ENCODE assay signal across 8 cellular contexts in genomic region chr2:232333361-232334135, GRCh38. TPM values are rescaled to one million over a fixed set of nuclear protein-coding genes. Genes with fewer than 3 reads are reported as not detected.
DNase-seq lines count a peak whose midpoint lies in the region; ATAC-seq and TF ChIP-seq lines count a peak whose summit lies in the region.

No MANE protein-coding gene starts in this region.

- no peak overlapping the region for H3K4me3 Mint-ChIP-seq in Calu3 (ENCODE audit: low read depth, unreplicated experiment)

- no peaks in the 10 kb centered on the region for H3K79me1 ChIP-seq in mesendoderm (ENCODE audit: low read length)

- H3K27ac ChIP-seq in breast epithelium (no peak overlapping the region), mesendoderm (ENCODE audit: low read depth, low read length) (no peak overlapping the region)

- no peaks in the 10 kb centered on the region for H3K9me3 ChIP-seq in breast epithelium

- no peak for TF ChIP-seq POLR2A in breast epithelium (IDR thresholded peaks at IDR 0.05)

- peak overlapping the region; percentile 25 for H3K56ac ChIP-seq in mesendoderm (ENCODE audit: low read length)

- H2BK5ac ChIP-seq in mesendoderm (ENCODE audit: low read length) = no peak overlapping the region

- WGBS in mesendoderm (ENCODE audit: extremely low coverage, insufficient coverage, low lambda C conversion rate) = no CpG with 5 or more reads among the region's 28 CpGs

- POLR2A ChIA-PET in HEK293T (lab: Yijun Ruan, JAX) = no interaction called here

- no peaks in the 10 kb centered on the region for H3K4me1 ChIP-seq in breast epithelium
- H3K4me1 ChIP-seq in mesendoderm (ENCODE audit: control insufficient read depth, low read depth, low read length) = no peaks in the 10 kb centered on the region

- H3K79me2 ChIP-seq in mesendoderm (ENCODE audit: control insufficient read depth, insufficient read depth, low read length) = no peaks in the 10 kb centered on the region

- no peak overlapping the region for H4K5ac ChIP-seq in mesendoderm (ENCODE audit: low read length)

- H3K4me2 ChIP-seq in mesendoderm (ENCODE audit: low read length) = no peak overlapping the region

- peak; percentile 48 for DNase-seq in Calu3
- peak; percentile 14 for DNase-seq in HEK293T (ENCODE audit: extremely low spot score)
- DNase-seq in breast epithelium (ENCODE audit: low spot score in 2 of 2) = peak; percentile 36 to 48
- DNase-seq in mesendoderm = peak; percentile 52
- DNase-seq in foreskin melanocyte = no peak
- no peak for DNase-seq in NCI-H226

- H3K9me3 Mint-ChIP-seq in Calu3 (ENCODE audit: low read depth, unreplicated experiment) = no peaks in the 10 kb centered on the region

- CTCF ChIA-PET in Calu3 (lab: Charles Lee) (interaction anchor here (0.6 kb wide), 1 partner anchor 124 kb away, joined by 3 read pairs; no protein-coding TSS in a partner anchor), HEK293T (lab: Yijun Ruan, JAX) (no interaction called here)

- no peaks in the 10 kb centered on the region for H3K27me3 Mint-ChIP-seq in Calu3 (ENCODE audit: unreplicated experiment)

- intact Hi-C loops in Calu3 (cut with micrococcal nuclease; ENCODE audit: unreplicated experiment) = no loop called here
- intact Hi-C loops in breast epithelium (cut with DNase I; ENCODE audit: low total_unique reads) = no loop called here

- peaks cover 8% of the 10 kb centered on the region for H3K36me3 Mint-ChIP-seq in Calu3 (ENCODE audit: insufficient read depth, unreplicated experiment)

- no peak overlapping the region for H3K27ac Mint-ChIP-seq in Calu3 (ENCODE audit: unreplicated experiment)

- H3K4ac ChIP-seq in mesendoderm (ENCODE audit: low read depth, low read length) = no peak overlapping the region

- H3K4me3 ChIP-seq in breast epithelium (peak overlapping the region in 1 of 3 donors; percentile 15), mesendoderm (ENCODE audit: low read length) (no peak overlapping the region)

- H3K27me3 ChIP-seq in breast epithelium = no peaks in the 10 kb centered on the region
- H3K27me3 ChIP-seq in mesendoderm (ENCODE audit: insufficient read depth, low read length, poor library complexity) = no peaks in the 10 kb centered on the region

- no peak overlapping the region for H3K23ac ChIP-seq in mesendoderm (ENCODE audit: low read length)

- H3K36me3 ChIP-seq in breast epithelium (no peaks in the 10 kb centered on the region), mesendoderm (ENCODE audit: control insufficient read depth, insufficient read depth, low read length) (no peaks in the 10 kb centered on the region)

- TF ChIP-seq CTCF in Calu3 (IDR thresholded peaks at IDR 0.05; ENCODE audit: unreplicated experiment) (peak; percentile 73), breast epithelium (IDR thresholded peaks at IDR 0.05) (no peak)

- no peak overlapping the region for H4K8ac ChIP-seq in mesendoderm (ENCODE audit: low read depth, low read length)

- no peak overlapping the region for H2AK5ac ChIP-seq in mesendoderm (ENCODE audit: low read length)

- no peak overlapping the region for H2BK120ac ChIP-seq in mesendoderm (ENCODE audit: low read depth, low read length)

- H3K4me1 Mint-ChIP-seq in Calu3 (ENCODE audit: low read depth, unreplicated experiment) = no peaks in the 10 kb centered on the region

- ATAC-seq in GM21381 (IDR thresholded peaks at IDR 0.05; ENCODE audit: unreplicated experiment) (no peak), GM21390 (IDR thresholded peaks at IDR 0.05; ENCODE audit: unreplicated experiment) (no peak)

- H3K18ac ChIP-seq in mesendoderm (ENCODE audit: low read length) = no peak overlapping the region

- H2BK15ac ChIP-seq in mesendoderm (replicated peaks; ENCODE audit: low read depth) = no peak overlapping the region

- no TSS peak for BruUV-seq in Calu3 (replicated peaks; lab: Mats Ljungman, UMichigan)

- H3K9ac ChIP-seq in mesendoderm (ENCODE audit: low read length) = no peak overlapping the region

TF ChIP-seq in HEK293T, 16 proteins besides CTCF, POLR2A, EP300 and RAD21:
- TF ChIP-seq TARDBP (IDR thresholded peaks at IDR 0.05) = no peak
- TF ChIP-seq HDGF (IDR thresholded peaks at IDR 0.05; ENCODE audit: borderline replicate concordance) = no peak
- no peak for TF ChIP-seq ARNT (IDR thresholded peaks at IDR 0.05)
- TF ChIP-seq LEF1 (IDR thresholded peaks at IDR 0.05; ENCODE audit: borderline replicate concordance) = no peak
- TF ChIP-seq FOXK2 (IDR thresholded peaks at IDR 0.05) = no peak
- TF ChIP-seq SP1 (IDR thresholded peaks at IDR 0.05) = no peak
- no peak for TF ChIP-seq PKNOX1 (IDR thresholded peaks at IDR 0.05)
- no peak for TF ChIP-seq ZNF384 (IDR thresholded peaks at IDR 0.05)
- no peak for TF ChIP-seq BHLHE40 (IDR thresholded peaks at IDR 0.05; ENCODE audit: borderline replicate concordance)
- TF ChIP-seq SUZ12 (IDR thresholded peaks at IDR 0.05) = no peak
- no peak for TF ChIP-seq NFRKB (IDR thresholded peaks at IDR 0.05)
- no peak for TF ChIP-seq FOXA1 (IDR thresholded peaks at IDR 0.05)
- TF ChIP-seq FOXM1 (IDR thresholded peaks at IDR 0.05; ENCODE audit: borderline replicate concordance) = no peak
- TF ChIP-seq ELF4 (IDR thresholded peaks at IDR 0.05) = no peak
- no peak for TF ChIP-seq CTBP1 (IDR thresholded peaks at IDR 0.05; ENCODE audit: borderline replicate concordance)
- TF ChIP-seq L3MBTL2 (conservative IDR thresholded peaks at IDR 0.05) = no peak

RNA-seq across cellular contexts. Expression of gene ALPP, which starts 45.0 kb away (rescaled TPM):
- total RNA-seq in Calu3 (2022) (not detected in 2 replicates), breast epithelium (not detected)
- 0.03 TPM for polyA plus RNA-seq in mesendoderm (2013, experiment 1 of 2)
- polyA plus RNA-seq in mesendoderm (2013, experiment 2 of 2) = not detected

Comparison
In these comparisons a context has a peak if more than half of its experiments do, and no peak if none do; other contexts are left out.
1. DNase-seq: peak in Calu3 (single experiment), HEK293T (single experiment), breast epithelium (2 of 2) and mesendoderm (single experiment); none in foreskin melanocyte (single experiment) and NCI-H226 (single experiment).